In genomic region chr19:2569596-2570465, GRCh38 we compare ENCODE assay signal across 1 cellular context.
TF ChIP-seq lines count a peak whose summit lies in the region.

No MANE protein-coding gene starts in this region.

TF ChIP-seq in HEK293, 187 proteins besides CTCF, POLR2A, EP300 and RAD21 (continued from another document):
- no peak for TF ChIP-seq ZNF518A (tag by site-specific recombination; conservative IDR thresholded peaks at IDR 0.05; ENCODE audit: low read depth)
- TF ChIP-seq ZNF768 (tag by site-specific recombination; IDR thresholded peaks at IDR 0.05) = no peak
